Comparison of ENCODE assay signal across 15 cellular contexts in genomic region chr10:93334181-93334580, GRCh38.
"Had no signal": no experiment of that assay in that cellular context is flagged by ENCODE, and none has a peak within 500 bp of the region (broad histone marks: within the 10 kb centered on the region; RNA-seq: fewer than 3 reads in every experiment).

No MANE protein-coding gene starts in this region.

- H3K4me1 Mint-ChIP-seq: activated naive CD8-positive, alpha-beta T cell treated with anti-CD3 and anti-CD28 coated beads, Interleukin-2, amount 10 ng/mL, durations not matched to agents 7 days and 5 days; immature natural killer cell had no signal

- H3K4me1 ChIP-seq: body of pancreas, gastroesophageal sphincter, heart left ventricle, upper lobe of left lung had no signal

- ATAC-seq: body of pancreas; gastroesophageal sphincter; left ventricle myocardium superior; natural killer cell treated with Interleukin-12 subunit alpha and Interleukin-12 subunit beta and Interleukin-15 and Interleukin-18, amount 100 ng/mL, for 72 hours had no signal

- H3K4me3 Mint-ChIP-seq: activated naive CD8-positive, alpha-beta T cell treated with anti-CD3 and anti-CD28 coated beads, Interleukin-2, amount 10 ng/mL, durations not matched to agents 7 days and 5 days; activated T-helper 1 cell treated with anti-CD3 and anti-CD28 coated beads, Interleukin-12 subunit alpha, Interleukin-12 subunit beta, Interleukin-2, Interleukin-4 antibody, amounts not matched to agents 30 ng/mL and 10 ng/mL and 1 ng/mL, durations not matched to agents 14 hours and 24 hours and 36 hours; immature natural killer cell; natural killer cell treated with Interleukin-12 subunit alpha and Interleukin-12 subunit beta and Interleukin-15 and Interleukin-18, amount 100 ng/mL, for 72 hours; T-helper 2 cell treated with Interferon-gamma antibody and Interleukin-4, amounts not matched to agents 5 μg/mL and 100 μg/mL, for 36 hours had no signal

- H3K9me3 ChIP-seq: body of pancreas, gastroesophageal sphincter, heart left ventricle, upper lobe of left lung had no signal

- H3K36me3 Mint-ChIP-seq: activated naive CD8-positive, alpha-beta T cell treated with anti-CD3 and anti-CD28 coated beads, Interleukin-2, amount 10 ng/mL, durations not matched to agents 7 days and 5 days; immature natural killer cell; natural killer cell treated with Interleukin-12 subunit alpha and Interleukin-12 subunit beta and Interleukin-15 and Interleukin-18, amount 100 ng/mL, for 72 hours had no signal

- H3K27ac Mint-ChIP-seq: activated naive CD8-positive, alpha-beta T cell treated with anti-CD3 and anti-CD28 coated beads, Interleukin-2, amount 10 ng/mL, durations not matched to agents 7 days and 5 days; activated T-helper 1 cell treated with anti-CD3 and anti-CD28 coated beads, Interleukin-12 subunit alpha, Interleukin-12 subunit beta, Interleukin-2, Interleukin-4 antibody, amounts not matched to agents 30 ng/mL and 10 ng/mL and 1 ng/mL, durations not matched to agents 14 hours and 24 hours and 36 hours; immature natural killer cell; natural killer cell treated with Interleukin-12 subunit alpha and Interleukin-12 subunit beta and Interleukin-15 and Interleukin-18, amount 100 ng/mL, for 72 hours; T-helper 2 cell treated with Interferon-gamma antibody and Interleukin-4, amounts not matched to agents 5 μg/mL and 100 μg/mL, for 36 hours had no signal

- H3K9me3 Mint-ChIP-seq: activated naive CD8-positive, alpha-beta T cell treated with anti-CD3 and anti-CD28 coated beads, Interleukin-2, amount 10 ng/mL, durations not matched to agents 7 days and 5 days; activated T-helper 1 cell treated with anti-CD3 and anti-CD28 coated beads, Interleukin-12 subunit alpha, Interleukin-12 subunit beta, Interleukin-2, Interleukin-4 antibody, amounts not matched to agents 30 ng/mL and 10 ng/mL and 1 ng/mL, durations not matched to agents 14 hours and 24 hours and 36 hours; immature natural killer cell; natural killer cell treated with Interleukin-12 subunit alpha and Interleukin-12 subunit beta and Interleukin-15 and Interleukin-18, amount 100 ng/mL, for 72 hours; T-helper 2 cell treated with Interferon-gamma antibody and Interleukin-4, amounts not matched to agents 5 μg/mL and 100 μg/mL, for 36 hours had no signal

- DNase-seq: activated CD4-positive, alpha-beta T cell treated with anti-CD3 and anti-CD28 coated beads, Interleukin-2, amount 50 U/mL, for 4 hours; activated naive CD8-positive, alpha-beta T cell treated with anti-CD3 and anti-CD28 coated beads, Interleukin-2, amount 10 ng/mL, durations not matched to agents 7 days and 5 days; amygdala; body of pancreas; erythroblast; heart left ventricle; immature natural killer cell; left ventricle myocardium superior; nucleus accumbens; retina; upper lobe of left lung had no signal

- H3K27me3 Mint-ChIP-seq: activated naive CD8-positive, alpha-beta T cell treated with anti-CD3 and anti-CD28 coated beads, Interleukin-2, amount 10 ng/mL, durations not matched to agents 7 days and 5 days; natural killer cell treated with Interleukin-12 subunit alpha and Interleukin-12 subunit beta and Interleukin-15 and Interleukin-18, amount 100 ng/mL, for 72 hours had no signal

- H3K27me3 ChIP-seq: body of pancreas, gastroesophageal sphincter, heart left ventricle, upper lobe of left lung had no signal

- H3K4me3 ChIP-seq: body of pancreas, gastroesophageal sphincter, heart left ventricle, upper lobe of left lung had no signal

- H3K27ac ChIP-seq: body of pancreas, gastroesophageal sphincter, heart left ventricle, upper lobe of left lung had no signal
